ENCODE assay signal across 1 cellular context in genomic region chr9:115651456-115651855, GRCh38.
TF ChIP-seq lines count a peak whose summit lies in the region.

No MANE protein-coding gene starts in this region.

TF ChIP-seq in SK-N-SH, 30 proteins besides CTCF, POLR2A, EP300 and RAD21 (continued from another document):
- TF ChIP-seq TAF1 (IDR thresholded peaks at IDR 0.05; ENCODE audit: borderline replicate concordance, low read depth, low read length) (no peak), GATA2 (CRISPR knock-in tag; IDR thresholded peaks at IDR 0.05) (no peak), IRF3 (IDR thresholded peaks at IDR 0.05; ENCODE audit: low read depth, low read length) (no peak), GABPA (IDR thresholded peaks at IDR 0.05; ENCODE audit: low read depth) (no peak)
